ENCODE assay signal across 8 cellular contexts in genomic region chr1:37931493-37932158, GRCh38. TPM values are rescaled to one million over a fixed set of nuclear protein-coding genes. Genes with fewer than 3 reads are reported as not detected.
A peak's percentile ranks its signal among the peaks of the same experiment; 100 is the strongest.
DNase-seq lines count a peak whose midpoint lies in the region; ATAC-seq and TF ChIP-seq lines count a peak whose summit lies in the region.

No MANE protein-coding gene starts in this region.

- no peaks in the 10 kb centered on the region for H4K20me1 ChIP-seq in OCI-LY1 (ENCODE audit: insufficient read depth, low read length)

- peak overlapping the region; percentile 75 for H3K9ac ChIP-seq in OCI-LY1 (ENCODE audit: low read length)

- H3K27me3 ChIP-seq in OCI-LY1 (ENCODE audit: insufficient read depth, low read length) (no peaks in the 10 kb centered on the region), mononuclear cell (ENCODE audit: insufficient read depth, low read length) (no peaks in the 10 kb centered on the region)

- peaks cover 4% of the 10 kb centered on the region; the same call in 1 of the 2 replicates for H3K36me3 ChIP-seq in OCI-LY1 (ENCODE audit: insufficient read depth, low read length)

- no peak for TF ChIP-seq CTCF in OCI-LY1 (IDR thresholded peaks at IDR 0.05; ENCODE audit: low read length)

- peaks cover 22% of the 10 kb centered on the region; the same call in 1 of the 2 replicates for H3K79me2 ChIP-seq in OCI-LY1 (ENCODE audit: insufficient read depth, low read length)

- ATAC-seq in GM21528 (IDR thresholded peaks at IDR 0.05; ENCODE audit: low FRiP score, unreplicated experiment) = peak; percentile 86

- DNase-seq in DMS114 treated with DMSO at 0.1 percent for 48 hours (lab: John Stamatoyannopoulos, UW; ENCODE audit: unreplicated experiment) (peak; percentile 97), HuH-7.5 (ENCODE audit: low spot score) (peak; percentile 90), epidermal melanocyte (ENCODE audit: insufficient read length, low spot score) (peak; percentile 91)
- peak; percentile 96 for DNase-seq in activated CD8-positive, alpha-beta memory T cell treated with anti-CD3 and anti-CD28 coated beads, Interleukin-2, amount 50 U/mL, for 48 hours
- DNase-seq in stimulated activated CD8-positive, alpha-beta memory T cell treated with anti-CD3 and anti-CD28 coated beads, Interleukin-2, amount 100 ng/mL, for 1 hour (ENCODE audit: low read depth in 2 of 2) = peak; percentile 92 to 94

- peak overlapping the region; percentile 94 for H3K4me2 ChIP-seq in OCI-LY1 (ENCODE audit: low read length)

- no peaks in the 10 kb centered on the region for H3F3A ChIP-seq in OCI-LY1 (ENCODE audit: insufficient read depth, low read length)

- peak overlapping the region; percentile 87 for H3K27ac ChIP-seq in OCI-LY1 (ENCODE audit: low read depth, low read length, poor library complexity, severe bottlenecking)

- no peaks in the 10 kb centered on the region for H3K9me2 ChIP-seq in OCI-LY1 (ENCODE audit: low read depth, low read length)

- H3K4me1 ChIP-seq in OCI-LY1 (ENCODE audit: insufficient read depth, low read length, severe bottlenecking) = peaks cover 50% of the 10 kb centered on the region
- H3K4me1 ChIP-seq in mononuclear cell (ENCODE audit: insufficient read depth, low read length) = peaks cover 41% of the 10 kb centered on the region

- 0 out of 2 replicates have a peak overlapping the region, but pooled peaks have one; percentile 25 for H2AFZ ChIP-seq in OCI-LY1 (ENCODE audit: low read length)

- H3K9me3 ChIP-seq in OCI-LY1 (ENCODE audit: low read length) (no peaks in the 10 kb centered on the region), mononuclear cell (ENCODE audit: low read depth, low read length) (no peaks in the 10 kb centered on the region)

- peak overlapping the region; percentile 87 for H3K4me3 ChIP-seq in OCI-LY1 (ENCODE audit: low read depth, low read length, poor library complexity, severe bottlenecking)
- H3K4me3 ChIP-seq in mononuclear cell (ENCODE audit: low read length) = peak overlapping the region; percentile 87

RNA-seq across cellular contexts. Expression of gene INPP5B, which starts 15.2 kb away (rescaled TPM):
- 18.6 TPM for total RNA-seq in mononuclear cell

RNA-seq across cellular contexts. Expression of gene SF3A3, which starts 58.2 kb away (rescaled TPM):
- 65.1 TPM for total RNA-seq in mononuclear cell

Comparison
In these comparisons a context has a peak if more than half of its experiments do, and no peak if none do; other contexts are left out.
1. Peak in every context shown above with its lines: DNase-seq, ATAC-seq, H3K4me3 ChIP-seq and H3K27ac ChIP-seq.